8 cellular contexts compared by ENCODE assay signal in the genomic region with DNA sequence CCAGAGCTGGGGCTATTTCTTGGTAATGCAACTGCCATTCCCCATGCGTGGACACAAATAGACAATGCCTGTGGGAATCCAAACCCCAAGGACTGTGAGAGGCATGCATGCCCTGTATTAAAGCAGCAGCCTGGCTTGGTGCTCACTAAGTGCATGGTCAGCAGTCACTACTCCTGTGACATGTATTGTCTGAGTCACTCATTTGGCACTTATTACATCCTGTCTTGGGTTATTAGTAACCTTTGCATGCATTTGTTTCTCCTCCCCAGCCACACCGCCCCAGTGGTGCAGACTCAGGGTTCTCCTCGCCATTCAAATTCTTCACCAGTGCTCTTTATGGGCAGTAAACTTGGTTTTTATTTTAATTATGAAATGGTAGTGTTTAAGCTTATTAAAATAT. TPM values are rescaled to one million over a fixed set of nuclear protein-coding genes. Genes with fewer than 3 reads are reported as not detected.
DNase-seq lines count a peak whose midpoint lies in the region; ATAC-seq and TF ChIP-seq lines count a peak whose summit lies in the region.

No MANE protein-coding gene starts in this region.

- in situ Hi-C loops in gastrocnemius medialis (cut with MboI; ENCODE audit: low sequenced_read_pairs in 4 of 4): no loop called here

- no peak overlapping the region for H3K4me3 Mint-ChIP-seq in Calu3 (ENCODE audit: low read depth, unreplicated experiment)

- no peak for TF ChIP-seq CTCF in Calu3 (IDR thresholded peaks at IDR 0.05; ENCODE audit: unreplicated experiment)
- no peak for TF ChIP-seq CTCF in LNCaP clone FGC (IDR thresholded peaks at IDR 0.05; ENCODE audit: control insufficient read depth, extremely low read depth, insufficient read depth)
- TF ChIP-seq CTCF in gastrocnemius medialis (IDR thresholded peaks at IDR 0.05 in 4 of 5, conservative IDR thresholded peaks at IDR 0.05 in 1 of 5): no peak

- no TSS peak for BruUV-seq in Calu3 (replicated peaks; lab: Mats Ljungman, UMichigan)

- no peaks in the 10 kb centered on the region for H3K27me3 Mint-ChIP-seq in Calu3 (ENCODE audit: unreplicated experiment)

- H3K4me1 ChIP-seq in gastrocnemius medialis: peaks cover 42 to 44% of the 10 kb centered on the region in 2 donors

- H3K9me3 ChIP-seq in gastrocnemius medialis: no peaks in the 10 kb centered on the region

- ATAC-seq in GM21447 (IDR thresholded peaks at IDR 0.05; ENCODE audit: unreplicated experiment) (peak; percentile 90), gastrocnemius medialis (peak; percentile 92 to 98), HG02588 (IDR thresholded peaks at IDR 0.05; ENCODE audit: unreplicated experiment) (no peak), HG02870 (IDR thresholded peaks at IDR 0.05; ENCODE audit: unreplicated experiment) (no peak)

- H3K27ac ChIP-seq in epithelial cell of prostate (peak overlapping the region; percentile 67), gastrocnemius medialis (peak overlapping the region; percentile 56 to 79 (median 76))

- CTCF ChIA-PET in Calu3 (lab: Charles Lee): interaction anchor here (0.7 to 0.9 kb wide), 3 partner anchors 11 to 169 kb away, joined by 3 to 4 read pairs (median 3); no protein-coding TSS in a partner anchor

- DNase-seq in Calu3 (peak; percentile 63), LNCaP clone FGC (ENCODE audit: low read depth) (peak; percentile 26), epithelial cell of prostate (ENCODE audit: low read depth, low spot score) (peak; percentile 63), gastrocnemius medialis (peak; percentile 64 to 68), posterior vena cava (ENCODE audit: low spot score) (no peak)

- H3K27ac Mint-ChIP-seq in Calu3 (ENCODE audit: unreplicated experiment): peak overlapping the region; percentile 88

- intact Hi-C loops in Calu3 (cut with micrococcal nuclease; ENCODE audit: unreplicated experiment) (no loop called here), gastrocnemius medialis (cut with DNase I; ENCODE audit: low total_unique reads) (loop anchor here (2.0 kb wide), 1 partner anchor 31 kb away; a partner anchor contains a TSS), posterior vena cava (cut with DNase I) (no loop called here)

- H3K4me3 ChIP-seq in LNCaP clone FGC (ENCODE audit: low read depth, low read length): no peak overlapping the region
- no peak overlapping the region for H3K4me3 ChIP-seq in gastrocnemius medialis

- H3K27me3 ChIP-seq in gastrocnemius medialis: no peaks in the 10 kb centered on the region

- H3K36me3 ChIP-seq in gastrocnemius medialis: no peaks in the 10 kb centered on the region

- H3K9me3 Mint-ChIP-seq in Calu3 (ENCODE audit: low read depth, unreplicated experiment): no peaks in the 10 kb centered on the region

- peaks cover 66% of the 10 kb centered on the region for H3K4me1 Mint-ChIP-seq in Calu3 (ENCODE audit: low read depth, unreplicated experiment)

- peaks cover 7% of the 10 kb centered on the region for H3K36me3 Mint-ChIP-seq in Calu3 (ENCODE audit: insufficient read depth, unreplicated experiment)

- TF ChIP-seq POLR2A in gastrocnemius medialis (IDR thresholded peaks at IDR 0.05): no peak

RNA-seq across cellular contexts. Expression of a gene that starts 30.2 kb away (rescaled TPM):
- total RNA-seq in Calu3 (2022): 17.7 and 20.6 TPM in 2 replicates
- 10 to 100 TPM in 2 of 4 donors, 1 to 10 TPM in 2; 5.8 to 28.9 (median 11.8) TPM for total RNA-seq in gastrocnemius medialis
- total RNA-seq in posterior vena cava: 10 to 100 TPM; 21.7 to 26.9 TPM

Comparison
In these comparisons a context has a peak if more than half of its experiments do, and no peak if none do; other contexts are left out.
1. ATAC-seq: peak in GM21447 (single experiment) and gastrocnemius medialis (2 of 2); none in HG02588 (single experiment) and HG02870 (single experiment).